Comparison of ENCODE assay signal across 10 cellular contexts in the genomic region with DNA sequence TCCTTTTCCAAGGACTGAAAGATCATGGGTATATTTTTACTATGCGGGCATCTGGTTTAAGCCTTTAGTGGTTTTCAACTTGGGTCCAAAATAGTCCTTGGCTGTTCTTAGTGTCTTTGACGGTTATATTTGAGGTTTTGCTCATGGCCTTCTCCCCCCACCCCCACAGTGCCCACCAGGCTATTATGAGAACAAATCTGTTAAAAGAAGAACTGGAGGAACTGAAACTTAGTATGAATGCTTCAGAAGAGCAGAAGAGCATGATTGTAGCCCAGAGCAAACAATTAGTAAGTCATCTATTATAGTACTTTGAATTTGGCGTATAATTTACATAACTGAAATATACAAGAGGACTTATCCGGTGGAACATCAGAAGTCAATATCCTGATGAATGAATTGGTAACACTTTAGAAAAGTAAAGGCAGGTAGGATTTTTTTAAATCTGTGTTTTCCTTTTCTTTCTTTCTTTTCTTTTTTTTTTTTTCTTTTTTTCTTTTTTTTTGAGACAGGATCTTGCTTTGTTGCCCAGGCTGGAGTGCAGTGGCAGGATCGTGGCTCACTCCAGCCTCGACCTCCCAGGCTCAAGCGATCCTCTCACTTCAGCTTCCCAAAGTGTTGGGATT.
DNase-seq lines count a peak whose midpoint lies in the region; ATAC-seq and TF ChIP-seq lines count a peak whose summit lies in the region.
"Had no signal": no experiment of that assay in that cellular context is flagged by ENCODE, and none has a peak within 500 bp of the region (broad histone marks: within the 10 kb centered on the region; RNA-seq: fewer than 3 reads in every experiment).

No MANE protein-coding gene starts in this region.

- peaks cover 88% of the 10 kb centered on the region for H3F3A ChIP-seq in SU-DHL-6 (ENCODE audit: insufficient read depth)
- H3F3A ChIP-seq in PC-9 (ENCODE audit: insufficient read depth, low read depth): no peaks in the 10 kb centered on the region

- H3K4me1 ChIP-seq in PC-9 (replicated peaks; ENCODE audit: insufficient read depth): no peaks in the 10 kb centered on the region
- H3K4me1 ChIP-seq: uterus had no signal

- H3K27ac ChIP-seq in SU-DHL-6 (ENCODE audit: low read depth, low read length) (peak overlapping the region; percentile 99), PC-9 (no peak overlapping the region)
- H3K27ac ChIP-seq: uterus had no signal

- H3K9ac ChIP-seq in SU-DHL-6 (ENCODE audit: low read length): peak overlapping the region; percentile 63

- H3K9me2 ChIP-seq in SU-DHL-6 (replicated peaks; ENCODE audit: insufficient read depth, low read length) (no peaks in the 10 kb centered on the region), PC-9 (ENCODE audit: insufficient read depth) (no peaks in the 10 kb centered on the region)

- H3K36me3 ChIP-seq in SU-DHL-6 (ENCODE audit: low read length) (no peaks in the 10 kb centered on the region), PC-9 (ENCODE audit: low read depth) (no peaks in the 10 kb centered on the region)
- H3K36me3 ChIP-seq: uterus had no signal

- peaks cover 67% of the 10 kb centered on the region for H3K79me2 ChIP-seq in SU-DHL-6 (ENCODE audit: insufficient read depth, low read length)
- no peaks in the 10 kb centered on the region for H3K79me2 ChIP-seq in PC-9 (ENCODE audit: low read depth)

- intact Hi-C loops in PC-9 (cut with micrococcal nuclease; ENCODE audit: unreplicated experiment): no loop called here

- no TSS peak for BruUV-seq in PC-9 (replicated peaks; lab: Mats Ljungman, UMichigan)

- H2AFZ ChIP-seq in SU-DHL-6 (ENCODE audit: low read depth, low read length, severe bottlenecking) (no peak overlapping the region), PC-9 (no peak overlapping the region)

- H3K4me2 ChIP-seq in SU-DHL-6 (ENCODE audit: low read depth, low read length, poor library complexity, severe bottlenecking) (peak overlapping the region; percentile 93), PC-9 (no peak overlapping the region)

- H3K4me3 ChIP-seq in SU-DHL-6 (ENCODE audit: insufficient read depth, low read length, poor library complexity, severe bottlenecking) (peak overlapping the region; percentile 43), PC-9 (no peak overlapping the region)
- H3K4me3 ChIP-seq: uterus had no signal

- POLR2A ChIA-PET in PC-9 (lab: Charles Lee; ENCODE audit: unreplicated experiment): no interaction called here

- H3K27me3 ChIP-seq in SU-DHL-6 (ENCODE audit: low read length) (no peaks in the 10 kb centered on the region), PC-9 (ENCODE audit: insufficient read depth, low read depth) (no peaks in the 10 kb centered on the region)
- H3K27me3 ChIP-seq: uterus had no signal

- H4K20me1 ChIP-seq in SU-DHL-6 (ENCODE audit: low read depth, low read length) (no peaks in the 10 kb centered on the region), PC-9 (ENCODE audit: insufficient read depth) (no peaks in the 10 kb centered on the region)

- ATAC-seq in GM18519 (IDR thresholded peaks at IDR 0.05; ENCODE audit: low FRiP score, unreplicated experiment): peak; percentile 81
- peak; percentile 93 for ATAC-seq in GM21529 (IDR thresholded peaks at IDR 0.05; ENCODE audit: unreplicated experiment)
- peak; percentile 92 for ATAC-seq in HG03175 (IDR thresholded peaks at IDR 0.05; ENCODE audit: unreplicated experiment)

- DNase-seq in NCI-H226 (no peak), NCI-H526 (lab: John Stamatoyannopoulos, UW) (no peak), PC-9 (no peak), DMS 273 treated with DMSO at 0.1 percent for 48 hours (lab: John Stamatoyannopoulos, UW) (no peak)
- DNase-seq: activated gamma-delta T cell, uterus had no signal

- TF ChIP-seq CTCF in SU-DHL-6 (IDR thresholded peaks at IDR 0.05; ENCODE audit: insufficient read depth, low read length, poor library complexity, severe bottlenecking): no peak
- no peak for TF ChIP-seq CTCF in PC-9 (conservative IDR thresholded peaks at IDR 0.05)

- CTCF ChIA-PET in PC-9 (lab: Charles Lee): interaction anchor here (0.6 kb wide), 1 partner anchor 21 kb away, joined by 6 read pairs; no protein-coding TSS in a partner anchor

- H3K9me3 ChIP-seq in SU-DHL-6 (ENCODE audit: insufficient read depth, low read length) (no peaks in the 10 kb centered on the region), PC-9 (ENCODE audit: insufficient read depth, low read depth) (no peaks in the 10 kb centered on the region)
- H3K9me3 ChIP-seq: uterus had no signal
